Comparison of ENCODE assay signal across 9 cellular contexts in genomic region chr1:233834609-233835008, GRCh38.
"Had no signal": no experiment of that assay in that cellular context is flagged by ENCODE, and none has a peak within 500 bp of the region (broad histone marks: within the 10 kb centered on the region; RNA-seq: fewer than 3 reads in every experiment).

No MANE protein-coding gene starts in this region.

- H3K9ac ChIP-seq: GM23248 had no signal

- H3K27me3 Mint-ChIP-seq: IgD-negative memory B cell had no signal

- H3K27ac Mint-ChIP-seq: HFFc6, IgD-negative memory B cell had no signal

- H3K4me1 Mint-ChIP-seq: IgD-negative memory B cell had no signal

- H3K27ac ChIP-seq: GM23248, HL-60 had no signal

- ATAC-seq: HCT116, HepG2 had no signal

- H3K36me3 ChIP-seq: HAP-1 had no signal

- H3K4me3 Mint-ChIP-seq: HFFc6, IgD-negative memory B cell had no signal

- H3K4me3 ChIP-seq: GM23248, HAP-1 had no signal

- DNase-seq: GM23248, GOT3, H7, HFFc6 had no signal

- H3K4me1 ChIP-seq: HAP-1 had no signal

- H3K36me3 Mint-ChIP-seq: IgD-negative memory B cell had no signal

- FAIRE-seq: HepG2 had no signal

- H3K9me3 ChIP-seq: HAP-1 had no signal
